ENCODE assay signal across 8 cellular contexts in genomic region chr4:168451744-168452394, GRCh38. TPM values are rescaled to one million over a fixed set of nuclear protein-coding genes. Genes with fewer than 3 reads are reported as not detected.
DNase-seq lines count a peak whose midpoint lies in the region; ATAC-seq, FAIRE-seq and TF ChIP-seq lines count a peak whose summit lies in the region.

No MANE protein-coding gene starts in this region.

- no peak for DNase-seq in activated B cell treated with CpG ODN at 0.5 μM for 24 hours
- peak; percentile 75 for DNase-seq in myocyte (ENCODE audit: low read depth)
- DNase-seq in NK-92 treated with Interleukin-12 subunit alpha and Interleukin-12 subunit beta, amount 100 ng/mL, for 24 hours (lab: John Stamatoyannopoulos, UW): no peak
- no peak for DNase-seq in stimulated activated CD4-positive, alpha-beta T cell treated with anti-CD3 and anti-CD28 coated beads, Interleukin-4, amount 100 ng/mL, for 4 hours
- DNase-seq in frontal cortex (ENCODE audit: low spot score in 2 of 2): no peak
- DNase-seq in NCI-H524 treated with DMSO at 0.1 percent for 48 hours (lab: John Stamatoyannopoulos, UW): no peak

- peak overlapping the region; percentile 2 for H3K27ac Mint-ChIP-seq in activated B cell treated with CpG ODN at 0.5 μM for 24 hours

- ATAC-seq in GM19452 (IDR thresholded peaks at IDR 0.05; ENCODE audit: unreplicated experiment) (peak; percentile 89), HG03175 (IDR thresholded peaks at IDR 0.05; ENCODE audit: unreplicated experiment) (peak; percentile 85), activated B cell treated with CpG ODN at 0.5 μM for 24 hours (ENCODE audit: low read depth) (peak; percentile 66)

- no peak for TF ChIP-seq CTCF in activated B cell treated with CpG ODN at 0.5 μM for 24 hours (IDR thresholded peaks at IDR 0.05)

- H3K4me1 Mint-ChIP-seq in activated B cell treated with CpG ODN at 0.5 μM for 24 hours: peaks cover 6% of the 10 kb centered on the region

- no peak for FAIRE-seq in frontal cortex (lab: Jason Lieb, UNC)

- no peak overlapping the region for H3K4me3 Mint-ChIP-seq in activated B cell treated with CpG ODN at 0.5 μM for 24 hours

- intact Hi-C loops in activated B cell treated with CpG ODN at 0.5 μM for 24 hours (cut with micrococcal nuclease): no loop called here

- POLR2A ChIA-PET in activated B cell treated with CpG ODN at 0.5 μM for 24 hours (lab: Charles Lee): interaction anchor here (1.0 kb wide), 1 partner anchor 28 kb away, joined by 4 read pairs; the partner anchor contains the start of gene DDX60L

- CTCF ChIA-PET in activated B cell treated with CpG ODN at 0.5 μM for 24 hours (lab: Charles Lee): no interaction called here

- H3K9me3 Mint-ChIP-seq in activated B cell treated with CpG ODN at 0.5 μM for 24 hours: no peaks in the 10 kb centered on the region

- peaks cover 50% of the 10 kb centered on the region for H3K36me3 Mint-ChIP-seq in activated B cell treated with CpG ODN at 0.5 μM for 24 hours (ENCODE audit: low read depth)

- no peaks in the 10 kb centered on the region for H3K27me3 Mint-ChIP-seq in activated B cell treated with CpG ODN at 0.5 μM for 24 hours

RNA-seq across cellular contexts. Expression of gene DDX60L, which starts 28.4 kb away (rescaled TPM):
- total RNA-seq in activated B cell treated with CpG ODN at 0.5 μM for 24 hours: 18.7 and 26.7 TPM in 2 replicates
- total RNA-seq in myocyte: 28.8 and 33.9 TPM in 2 replicates
- 9.1 TPM for polyA plus RNA-seq in myocyte (2012)
- 2.9 TPM for total RNA-seq in frontal cortex

RNA-seq across cellular contexts. Expression of gene PALLD, which starts 45.0 kb away (rescaled TPM):
- 0.42 and 0.44 TPM in 2 replicates for total RNA-seq in activated B cell treated with CpG ODN at 0.5 μM for 24 hours
- 250 and 310 TPM in 2 replicates for total RNA-seq in myocyte
- polyA plus RNA-seq in myocyte (2012): 427 TPM
- 17.1 TPM for total RNA-seq in frontal cortex

Comparison
In these comparisons a context has a peak if more than half of its experiments do, and no peak if none do; other contexts are left out.
1. RNA of gene PALLD, which starts 45.0 kb away (total RNA-seq): 250 to 310 TPM in myocyte; 17.1 TPM in frontal cortex (single experiment) and 0.42 to 0.44 TPM in activated B cell treated with CpG ODN at 0.5 μM for 24 hours; every median in the first group is over 10 times any median in the second.
2. Peak in every context shown above with its lines, with median percentiles within 50 percentile points of each other: ATAC-seq.